In the genomic region with DNA sequence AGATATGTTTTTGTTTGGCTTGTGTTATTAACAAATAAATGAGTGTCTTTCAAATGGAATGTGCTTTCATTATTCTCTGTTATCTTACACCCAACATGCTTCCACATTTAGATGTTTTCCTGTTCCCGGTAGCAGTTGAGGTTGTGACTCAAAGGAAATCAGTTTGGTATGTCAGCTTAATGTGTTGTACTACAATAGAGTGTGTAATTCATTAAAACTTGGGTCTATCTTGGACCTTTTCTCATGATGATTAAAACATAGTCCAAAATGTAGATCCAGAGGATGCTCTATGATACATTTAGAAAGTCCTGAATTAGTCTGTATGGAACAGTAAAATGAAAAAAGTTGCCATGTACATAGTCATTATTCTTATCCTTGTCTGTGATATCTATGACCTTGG, we compare ENCODE assay signal across 1 cellular context.
TF ChIP-seq lines count a peak whose summit lies in the region.

No MANE protein-coding gene starts in this region.

TF ChIP-seq in K562, 482 proteins besides CTCF, POLR2A, EP300 and RAD21:
- TF ChIP-seq ZBTB8A (IDR thresholded peaks at IDR 0.05; ENCODE audit: partially characterized antibody) (peak; percentile 16), NRF1 (conservative IDR thresholded peaks at IDR 0.05 in 1 of 2, IDR thresholded peaks at IDR 0.05 in 1 of 2) (no peak), NFIX (CRISPR knock-in tag; IDR thresholded peaks at IDR 0.05; ENCODE audit: low read depth) (no peak)
- TF ChIP-seq, protein P1, sequence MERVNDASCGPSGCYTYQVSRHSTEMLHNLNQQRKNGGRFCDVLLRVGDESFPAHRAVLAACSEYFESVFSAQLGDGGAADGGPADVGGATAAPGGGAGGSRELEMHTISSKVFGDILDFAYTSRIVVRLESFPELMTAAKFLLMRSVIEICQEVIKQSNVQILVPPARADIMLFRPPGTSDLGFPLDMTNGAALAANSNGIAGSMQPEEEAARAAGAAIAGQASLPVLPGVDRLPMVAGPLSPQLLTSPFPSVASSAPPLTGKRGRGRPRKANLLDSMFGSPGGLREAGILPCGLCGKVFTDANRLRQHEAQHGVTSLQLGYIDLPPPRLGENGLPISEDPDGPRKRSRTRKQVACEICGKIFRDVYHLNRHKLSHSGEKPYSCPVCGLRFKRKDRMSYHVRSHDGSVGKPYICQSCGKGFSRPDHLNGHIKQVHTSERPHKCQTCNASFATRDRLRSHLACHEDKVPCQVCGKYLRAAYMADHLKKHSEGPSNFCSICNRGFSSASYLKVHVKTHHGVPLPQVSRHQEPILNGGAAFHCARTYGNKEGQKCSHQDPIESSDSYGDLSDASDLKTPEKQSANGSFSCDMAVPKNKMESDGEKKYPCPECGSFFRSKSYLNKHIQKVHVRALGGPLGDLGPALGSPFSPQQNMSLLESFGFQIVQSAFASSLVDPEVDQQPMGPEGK (CRISPR knock-in tag; IDR thresholded peaks at IDR 0.05; ENCODE audit: borderline replicate concordance) = no peak
- TF ChIP-seq, protein P2, sequence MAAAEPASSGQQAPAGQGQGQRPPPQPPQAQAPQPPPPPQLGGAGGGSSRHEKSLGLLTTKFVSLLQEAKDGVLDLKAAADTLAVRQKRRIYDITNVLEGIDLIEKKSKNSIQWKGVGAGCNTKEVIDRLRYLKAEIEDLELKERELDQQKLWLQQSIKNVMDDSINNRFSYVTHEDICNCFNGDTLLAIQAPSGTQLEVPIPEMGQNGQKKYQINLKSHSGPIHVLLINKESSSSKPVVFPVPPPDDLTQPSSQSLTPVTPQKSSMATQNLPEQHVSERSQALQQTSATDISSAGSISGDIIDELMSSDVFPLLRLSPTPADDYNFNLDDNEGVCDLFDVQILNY (CRISPR knock-in tag; IDR thresholded peaks at IDR 0.05) = no peak
